ENCODE assay signal across 1 cellular context in genomic region chr1:9626201-9626608, GRCh38.
TF ChIP-seq lines count a peak whose summit lies in the region.

No MANE protein-coding gene starts in this region.

TF ChIP-seq in SK-N-SH treated with all-trans-retinoic acid at 6 μM for 48 hours, 23 proteins besides CTCF, POLR2A, EP300 and RAD21 (continued from another document):
- TF ChIP-seq CREB5 (CRISPR knock-in tag; IDR thresholded peaks at IDR 0.05; ENCODE audit: low read depth): no peak
TF ChIP-seq in SK-N-SH treated with all-trans-retinoic acid at 6 μM for 48 hours: peak in this region for 0.
